In genomic region chr10:104868231-104868630, GRCh38 we compare ENCODE assay signal across 23 cellular contexts.
"Had no signal": no experiment of that assay in that cellular context is flagged by ENCODE, and none has a peak within 500 bp of the region (broad histone marks: within the 10 kb centered on the region; RNA-seq: fewer than 3 reads in every experiment).

No MANE protein-coding gene starts in this region.

- H3K4me1 Mint-ChIP-seq: IgD-negative memory B cell had no signal

- H3K4me1 ChIP-seq: SJSA1 had no signal

- H3K4me3 Mint-ChIP-seq: IgD-negative memory B cell had no signal

- H3K27me3 ChIP-seq: SJSA1 had no signal

- H3K4me3 ChIP-seq: K562, SJSA1 had no signal

- H3K9me3 ChIP-seq: SK-N-SH had no signal

- H3K9ac ChIP-seq: KMS-11, SK-N-SH had no signal

- H3K36me3 Mint-ChIP-seq: IgD-negative memory B cell had no signal

- H3K36me3 ChIP-seq: SJSA1 had no signal

- H3K27ac ChIP-seq: HL-60, KMS-11, SJSA1 had no signal

- DNase-seq: Kasumi-1, MV-4-11, NCI-H1048, NCI-H1105, NCI-H187, NCI-H2029, NCI-H2081 treated with DMSO at 0.1 percent for 48 hours, NCI-H2171, NCI-H226, NCI-H446, NCI-H510A, NCI-H524 treated with DMSO at 0.1 percent for 48 hours, NCI-H774, Right ventricle myocardium superior, RPMI8226, SIG-M5, SK-N-SH, SW 1271 had no signal

- ATAC-seq: K562 had no signal

- H3K27ac Mint-ChIP-seq: IgD-negative memory B cell had no signal
